In the genomic region with DNA sequence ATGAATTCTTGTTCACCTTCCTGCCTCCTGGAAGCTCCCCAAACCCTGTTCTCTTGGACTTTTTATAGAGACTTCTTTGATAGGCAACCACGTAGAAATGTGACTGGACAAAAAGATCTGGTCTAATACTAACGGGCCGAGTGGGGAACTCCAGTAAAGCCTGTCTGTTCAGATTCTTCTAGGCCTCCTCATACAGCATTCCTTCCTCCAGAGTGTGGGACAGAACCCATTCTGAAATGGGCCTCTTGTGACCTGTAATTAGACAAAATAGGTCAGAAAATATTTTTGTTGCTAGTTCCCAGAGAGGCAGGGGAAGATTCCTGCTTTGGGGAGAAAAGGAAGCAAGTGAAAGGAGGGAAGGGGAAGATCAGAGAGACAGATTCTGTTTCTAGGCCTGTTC, we compare ENCODE assay signal across 16 cellular contexts.
A peak's percentile ranks its signal among the peaks of the same experiment; 100 is the strongest.
DNase-seq lines count a peak whose midpoint lies in the region; ATAC-seq and TF ChIP-seq lines count a peak whose summit lies in the region.
"Had no signal": no experiment of that assay in that cellular context is flagged by ENCODE, and none has a peak within 500 bp of the region (broad histone marks: within the 10 kb centered on the region; RNA-seq: fewer than 3 reads in every experiment).

No MANE protein-coding gene starts in this region.

- H3K36me3 Mint-ChIP-seq in mesothelial cell of epicardium (no peaks in the 10 kb centered on the region), type B pancreatic cell (no peaks in the 10 kb centered on the region), T-cell (no peaks in the 10 kb centered on the region)
- H3K36me3 Mint-ChIP-seq: CD8-positive, alpha-beta T cell had no signal

- POLR2A ChIA-PET in T-cell (lab: Charles Lee), result no interaction called here

- CTCF ChIA-PET in T-cell (lab: Charles Lee), result no interaction called here

- H3K9me3 Mint-ChIP-seq in mesothelial cell of epicardium (peaks cover 2% of the 10 kb centered on the region), type B pancreatic cell (no peaks in the 10 kb centered on the region), T-cell (no peaks in the 10 kb centered on the region)
- H3K9me3 Mint-ChIP-seq: CD8-positive, alpha-beta T cell had no signal

- TF ChIP-seq CTCF in mesothelial cell of epicardium (IDR thresholded peaks at IDR 0.05; ENCODE audit: unreplicated experiment) (no peak), type B pancreatic cell (conservative IDR thresholded peaks at IDR 0.05) (no peak)

- H3K4me3 Mint-ChIP-seq in mesothelial cell of epicardium, result no peak overlapping the region
- peak overlapping the region; percentile 37 for H3K4me3 Mint-ChIP-seq in type B pancreatic cell
- H3K4me3 Mint-ChIP-seq in T-cell, result no peak overlapping the region
- H3K4me3 Mint-ChIP-seq: CD14-positive monocyte; CD8-positive, alpha-beta T cell had no signal

- H3K27me3 Mint-ChIP-seq in mesothelial cell of epicardium (ENCODE audit: low read depth), result no peaks in the 10 kb centered on the region
- no peaks in the 10 kb centered on the region for H3K27me3 Mint-ChIP-seq in type B pancreatic cell
- no peaks in the 10 kb centered on the region for H3K27me3 Mint-ChIP-seq in T-cell

- H3K27ac Mint-ChIP-seq in mesothelial cell of epicardium (peak overlapping the region; percentile 78), type B pancreatic cell (peak overlapping the region; percentile 90), T-cell (no peak overlapping the region)
- H3K27ac Mint-ChIP-seq: CD14-positive monocyte; CD8-positive, alpha-beta T cell had no signal

- DNase-seq in SIG-M5 treated with dmso at 0.1 percent for 504 hours (lab: John Stamatoyannopoulos, UW; ENCODE audit: unreplicated experiment) (peak; percentile 30), SIG-M5 (lab: John Stamatoyannopoulos, UW) (no peak), caudate nucleus (lab: John Stamatoyannopoulos, UW) (no peak), mesothelial cell of epicardium (ENCODE audit: low spot score in 2 of 2, unreplicated experiment in 2 of 2) (no peak), type B pancreatic cell (ENCODE audit: extremely low spot score, unreplicated experiment) (no peak), T-cell (no peak)
- DNase-seq in stimulated activated CD4-positive, alpha-beta T cell treated with anti-CD3 and anti-CD28 coated beads, Interleukin-1b, Interleukin-23, amount 100 ng/mL, for 48 hours, result no peak
- DNase-seq: CD8-positive, alpha-beta T cell; COR-L47; DMS153; GF-D8; GOT3 had no signal

- ATAC-seq in HG03159 (IDR thresholded peaks at IDR 0.05; ENCODE audit: unreplicated experiment) (no peak), T-cell (replicated peaks in 1 of 4) (no peak)
- ATAC-seq: CD8-positive, alpha-beta T cell had no signal

- peaks cover 10% of the 10 kb centered on the region for H3K4me1 Mint-ChIP-seq in mesothelial cell of epicardium
- H3K4me1 Mint-ChIP-seq in type B pancreatic cell (ENCODE audit: unreplicated experiment), result peaks cover 5% of the 10 kb centered on the region
- no peaks in the 10 kb centered on the region for H3K4me1 Mint-ChIP-seq in T-cell
- H3K4me1 Mint-ChIP-seq: CD14-positive monocyte had no signal

- H3K27ac ChIP-seq in caudate nucleus (ENCODE audit: low read depth, low read length), result peak overlapping the region; percentile 26
- H3K27ac ChIP-seq: 22Rv1, HL-60 had no signal

Comparison
In these comparisons a context has a peak if more than half of its experiments do, and no peak if none do; other contexts are left out.
1. H3K27ac Mint-ChIP-seq: peak in mesothelial cell of epicardium (single experiment) and type B pancreatic cell (single experiment); none in T-cell (0 of 2).